8 cellular contexts compared by ENCODE assay signal in the genomic region with DNA sequence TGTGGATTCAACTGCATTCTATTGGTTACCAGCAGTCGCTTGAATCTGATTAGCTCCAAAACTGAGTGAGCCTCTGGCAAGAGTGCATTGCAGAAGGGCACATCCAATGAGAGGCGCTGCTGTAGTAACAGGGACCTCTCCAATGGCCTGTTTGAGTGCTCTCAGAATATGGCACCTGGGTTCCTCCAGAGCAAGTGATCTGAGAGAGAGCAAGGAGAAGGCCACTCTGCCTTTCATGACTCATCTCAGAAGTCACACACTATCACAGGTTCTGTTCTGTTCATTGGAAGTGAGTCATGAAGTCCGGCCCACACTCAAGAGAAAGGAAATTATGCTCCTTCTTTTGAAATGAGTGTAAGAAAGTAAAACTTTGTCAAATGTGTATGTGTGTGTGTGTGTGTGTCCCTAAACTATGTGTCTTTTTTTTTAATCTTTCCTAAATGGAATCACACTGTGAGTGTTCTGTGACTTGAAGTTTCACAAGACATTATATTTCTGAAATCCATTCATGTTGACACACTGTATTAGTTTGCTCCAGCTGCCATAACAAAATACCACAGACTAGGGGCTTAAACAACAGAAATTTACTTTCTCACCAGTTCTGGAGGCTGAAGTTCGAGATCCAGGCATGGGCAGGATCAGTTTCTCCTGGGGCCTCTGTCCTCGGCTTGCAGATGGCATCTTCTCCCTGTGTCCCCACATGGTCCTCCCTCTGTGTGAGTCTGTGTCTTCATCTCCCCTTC.
DNase-seq lines count a peak whose midpoint lies in the region; ATAC-seq, FAIRE-seq and TF ChIP-seq lines count a peak whose summit lies in the region.

No MANE protein-coding gene starts in this region.

- peaks cover 22% of the 10 kb centered on the region for H3K27me3 Mint-ChIP-seq in activated naive CD8-positive, alpha-beta T cell treated with anti-CD3 and anti-CD28 coated beads, Interleukin-2, amount 50 U/mL, for 24 hours

- no peak for TF ChIP-seq POLR2A in GM12891 (IDR thresholded peaks at IDR 0.05; ENCODE audit: low read depth, low read length)

- peak; percentile 91 for ATAC-seq in GM18520 (IDR thresholded peaks at IDR 0.05; ENCODE audit: unreplicated experiment)
- peak; percentile 60 for ATAC-seq in HG03060 (IDR thresholded peaks at IDR 0.05; ENCODE audit: low read depth, unreplicated experiment)
- ATAC-seq in activated naive CD8-positive, alpha-beta T cell treated with anti-CD3 and anti-CD28 coated beads, Interleukin-2, amount 50 U/mL, for 24 hours, result peak; percentile 99
- ATAC-seq in HG03135 (IDR thresholded peaks at IDR 0.05; ENCODE audit: unreplicated experiment), result no peak
- no peak for ATAC-seq in GM21528 (IDR thresholded peaks at IDR 0.05; ENCODE audit: low FRiP score, unreplicated experiment)

- H3K9me3 Mint-ChIP-seq in activated naive CD8-positive, alpha-beta T cell treated with anti-CD3 and anti-CD28 coated beads, Interleukin-2, amount 50 U/mL, for 24 hours, result no peaks in the 10 kb centered on the region

- peak; percentile 25 for DNase-seq in activated naive CD8-positive, alpha-beta T cell treated with anti-CD3 and anti-CD28 coated beads, Interleukin-2, amount 50 U/mL, for 24 hours
- peak in 3 of 4 experiments; percentile 6 to 36 (median 15) for DNase-seq in stimulated activated CD4-positive, alpha-beta T cell treated with anti-CD3 and anti-CD28 coated beads, Interleukin-1b, Interleukin-23, amount 100 ng/mL, for 24 hours (ENCODE audit: low read depth in 4 of 4, low spot score in 1 of 4)
- DNase-seq in NCI-H1105 treated with DMSO at 0.1 percent for 48 hours (lab: John Stamatoyannopoulos, UW) (no peak), GM12891 (ENCODE audit: insufficient read length, low spot score) (no peak)

- FAIRE-seq in GM12891 (lab: Jason Lieb, UNC), result no peak

- peaks cover 22% of the 10 kb centered on the region for H3K4me1 Mint-ChIP-seq in activated naive CD8-positive, alpha-beta T cell treated with anti-CD3 and anti-CD28 coated beads, Interleukin-2, amount 50 U/mL, for 24 hours

- H3K4me3 Mint-ChIP-seq in activated naive CD8-positive, alpha-beta T cell treated with anti-CD3 and anti-CD28 coated beads, Interleukin-2, amount 50 U/mL, for 24 hours, result no peak overlapping the region

- peaks cover 2% of the 10 kb centered on the region for H3K36me3 Mint-ChIP-seq in activated naive CD8-positive, alpha-beta T cell treated with anti-CD3 and anti-CD28 coated beads, Interleukin-2, amount 50 U/mL, for 24 hours (ENCODE audit: low read depth)

- H3K27ac Mint-ChIP-seq in activated naive CD8-positive, alpha-beta T cell treated with anti-CD3 and anti-CD28 coated beads, Interleukin-2, amount 50 U/mL, for 24 hours, result peak overlapping the region; percentile 77

TF ChIP-seq in GM12891, 5 proteins besides CTCF, POLR2A, EP300 and RAD21:
- TF ChIP-seq POLR2AphosphoS5 (IDR thresholded peaks at IDR 0.05; ENCODE audit: low read depth, low read length) (no peak), PAX5 (IDR thresholded peaks at IDR 0.05; ENCODE audit: insufficient read depth, low read length, severe bottlenecking) (no peak), SPI1 (IDR thresholded peaks at IDR 0.05; ENCODE audit: low read depth, low read length) (no peak), POU2F2 (IDR thresholded peaks at IDR 0.05; ENCODE audit: low read depth, low read length) (no peak), TAF1 (IDR thresholded peaks at IDR 0.05; ENCODE audit: low read depth, low read length) (no peak)

Comparison
In these comparisons a context has a peak if more than half of its experiments do, and no peak if none do; other contexts are left out.
1. ATAC-seq: peak in GM18520 (single experiment), HG03060 (single experiment) and activated naive CD8-positive, alpha-beta T cell treated with anti-CD3 and anti-CD28 coated beads, Interleukin-2, amount 50 U/mL, for 24 hours (single experiment); none in HG03135 (single experiment) and GM21528 (single experiment).
2. DNase-seq: peak in activated naive CD8-positive, alpha-beta T cell treated with anti-CD3 and anti-CD28 coated beads, Interleukin-2, amount 50 U/mL, for 24 hours (single experiment) and stimulated activated CD4-positive, alpha-beta T cell treated with anti-CD3 and anti-CD28 coated beads, Interleukin-1b, Interleukin-23, amount 100 ng/mL, for 24 hours (3 of 4); none in NCI-H1105 treated with DMSO at 0.1 percent for 48 hours (single experiment) and GM12891 (single experiment).